Comparison of ENCODE assay signal across 18 cellular contexts in genomic region chr18:48024009-48024512, GRCh38.
DNase-seq lines count a peak whose midpoint lies in the region; ATAC-seq, FAIRE-seq and TF ChIP-seq lines count a peak whose summit lies in the region.
"Had no signal": no experiment of that assay in that cellular context is flagged by ENCODE, and none has a peak within 500 bp of the region (broad histone marks: within the 10 kb centered on the region; RNA-seq: fewer than 3 reads in every experiment).

No MANE protein-coding gene starts in this region.

- H2AFZ ChIP-seq in GM23338 (0 out of 2 replicates have a peak overlapping the region, but pooled peaks have one; percentile 25), keratinocyte (ENCODE audit: control insufficient read depth, low read length) (no peak overlapping the region)

- H3F3A ChIP-seq in GM23338 (replicated peaks; ENCODE audit: low read depth) = no peaks in the 10 kb centered on the region

- TF ChIP-seq EP300 in sigmoid colon (IDR thresholded peaks at IDR 0.05) = no peak

- H3K36me3 ChIP-seq in GM23338 (ENCODE audit: insufficient read depth) (no peaks in the 10 kb centered on the region), RWPE2 (ENCODE audit: low read depth) (no peaks in the 10 kb centered on the region), keratinocyte (ENCODE audit: control insufficient read depth in 2 of 2, extremely low read depth in 1 of 2, insufficient read depth in 2 of 2, low read length in 2 of 2) (no peaks in the 10 kb centered on the region), sigmoid colon (no peaks in the 10 kb centered on the region), Caco-2 (ENCODE audit: control insufficient read depth, insufficient read depth, low read length) (no peaks in the 10 kb centered on the region)
- H3K36me3 ChIP-seq: SJSA1 had no signal

- no peaks in the 10 kb centered on the region for H4K20me1 ChIP-seq in GM23338 (replicated peaks; ENCODE audit: insufficient read depth)
- H4K20me1 ChIP-seq in keratinocyte (ENCODE audit: control insufficient read depth, extremely low read depth, insufficient read depth, low read length) = no peaks in the 10 kb centered on the region

- no peak overlapping the region for H3K27ac Mint-ChIP-seq in GM23338
- no peak overlapping the region for H3K27ac Mint-ChIP-seq in Caco-2 (ENCODE audit: unreplicated experiment)
- H3K27ac Mint-ChIP-seq in HFFc6 = no peak overlapping the region
- H3K27ac Mint-ChIP-seq: activated CD8-positive, alpha-beta T cell treated with anti-CD3 and anti-CD28 coated beads, Interleukin-2, amount 10 ng/mL, durations not matched to agents 7 days and 5 days; activated naive CD8-positive, alpha-beta T cell treated with anti-CD3 and anti-CD28 coated beads for 36 hours; dendritic cell treated with granulocyte-macrophage colony-stimulating factor and Interleukin-4, amounts not matched to agents 40 ng/mL and 50 ng/mL, for 4 days; T-helper 2 cell treated with Interferon-gamma antibody and Interleukin-4, amounts not matched to agents 5 μg/mL and 100 μg/mL, for 36 hours had no signal

- H3K36me3 Mint-ChIP-seq in GM23338 (ENCODE audit: low read depth) (no peaks in the 10 kb centered on the region), Caco-2 (ENCODE audit: insufficient read depth, unreplicated experiment) (no peaks in the 10 kb centered on the region), HFFc6 (ENCODE audit: low read depth) (no peaks in the 10 kb centered on the region)
- H3K36me3 Mint-ChIP-seq: activated naive CD8-positive, alpha-beta T cell treated with anti-CD3 and anti-CD28 coated beads for 36 hours had no signal

- H3K9me3 Mint-ChIP-seq in GM23338 = no peaks in the 10 kb centered on the region
- no peaks in the 10 kb centered on the region for H3K9me3 Mint-ChIP-seq in Caco-2 (ENCODE audit: unreplicated experiment)
- no peaks in the 10 kb centered on the region for H3K9me3 Mint-ChIP-seq in HFFc6
- H3K9me3 Mint-ChIP-seq: activated naive CD8-positive, alpha-beta T cell treated with anti-CD3 and anti-CD28 coated beads for 36 hours; activated T-cell treated with anti-CD3 and anti-CD28 coated beads, Interleukin-2, amount 50 U/mL, for 4 hours; dendritic cell treated with granulocyte-macrophage colony-stimulating factor and Interleukin-4, amounts not matched to agents 40 ng/mL and 50 ng/mL, for 4 days; T-helper 2 cell treated with Interferon-gamma antibody and Interleukin-4, amounts not matched to agents 5 μg/mL and 100 μg/mL, for 36 hours had no signal

- H3K27me3 Mint-ChIP-seq in GM23338 (ENCODE audit: insufficient read depth, low read depth, poor library complexity) (peaks cover 17% of the 10 kb centered on the region), Caco-2 (ENCODE audit: insufficient read depth, unreplicated experiment) (peaks cover 3% of the 10 kb centered on the region), HFFc6 (ENCODE audit: insufficient read depth) (peaks cover 31% of the 10 kb centered on the region)

- H3K4me3 Mint-ChIP-seq in GM23338 = no peak overlapping the region
- no peak overlapping the region for H3K4me3 Mint-ChIP-seq in Caco-2 (ENCODE audit: unreplicated experiment)
- H3K4me3 Mint-ChIP-seq in HFFc6 = no peak overlapping the region
- H3K4me3 Mint-ChIP-seq: activated CD8-positive, alpha-beta T cell treated with anti-CD3 and anti-CD28 coated beads, Interleukin-2, amount 10 ng/mL, durations not matched to agents 7 days and 5 days; activated naive CD8-positive, alpha-beta T cell treated with anti-CD3 and anti-CD28 coated beads for 36 hours; activated T-cell treated with anti-CD3 and anti-CD28 coated beads, Interleukin-2, amount 50 U/mL, for 4 hours; dendritic cell treated with granulocyte-macrophage colony-stimulating factor and Interleukin-4, amounts not matched to agents 40 ng/mL and 50 ng/mL, for 4 days; T-helper 2 cell treated with Interferon-gamma antibody and Interleukin-4, amounts not matched to agents 5 μg/mL and 100 μg/mL, for 36 hours had no signal

- H3K27me3 ChIP-seq in GM23338 (ENCODE audit: insufficient read depth) = no peaks in the 10 kb centered on the region
- H3K27me3 ChIP-seq in RWPE2 (ENCODE audit: insufficient read depth, poor library complexity, severe bottlenecking) = no peaks in the 10 kb centered on the region
- H3K27me3 ChIP-seq in keratinocyte (ENCODE audit: control insufficient read depth, extremely low read depth, insufficient read depth, low read length) = peaks cover 7% of the 10 kb centered on the region
- peaks cover 0 to 20% (median 10%) of the 10 kb centered on the region in 3 donors for H3K27me3 ChIP-seq in sigmoid colon
- no peaks in the 10 kb centered on the region for H3K27me3 ChIP-seq in Caco-2 (replicated peaks; ENCODE audit: control insufficient read depth, insufficient read depth, low read length)
- H3K27me3 ChIP-seq: testis had no signal

- no TSS peak for BruUV-seq in Caco-2 (replicated peaks; lab: Mats Ljungman, UMichigan)

- ATAC-seq in GM23338 (no peak), RWPE2 (ENCODE audit: low read depth) (no peak)
- ATAC-seq: activated CD8-positive, alpha-beta T cell treated with anti-CD3 and anti-CD28 coated beads, Interleukin-2, amount 10 ng/mL, durations not matched to agents 7 days and 5 days; activated T-cell treated with anti-CD3 and anti-CD28 coated beads, Interleukin-2, amount 50 U/mL, for 4 hours had no signal

- TF ChIP-seq CTCF in GM23338 (conservative IDR thresholded peaks at IDR 0.05; ENCODE audit: low read depth in 2 of 2) = no peak
- peak; percentile 28 for TF ChIP-seq CTCF in RWPE2 (IDR thresholded peaks at IDR 0.05; ENCODE audit: poor library complexity, severe bottlenecking)
- TF ChIP-seq CTCF in keratinocyte (optimal IDR thresholded peaks at IDR 0.05 in 1 of 3, IDR thresholded peaks at IDR 0.05 in 1 of 3, conservative IDR thresholded peaks at IDR 0.05 in 1 of 3; ENCODE audit: extremely low read depth in 1 of 3, insufficient read depth in 2 of 3, low read length in 3 of 3) = no peak
- TF ChIP-seq CTCF in sigmoid colon (IDR thresholded peaks at IDR 0.05) = no peak
- TF ChIP-seq CTCF in Caco-2 (IDR thresholded peaks at IDR 0.05; ENCODE audit: insufficient read depth in 1 of 2, low read depth in 1 of 2, low read length in 1 of 2, severe bottlenecking in 1 of 2, unreplicated experiment in 1 of 2) = no peak
- TF ChIP-seq CTCF in HFFc6 (IDR thresholded peaks at IDR 0.05) = no peak

- DNase-seq in GM23338 (ENCODE audit: low spot score) (no peak), RWPE2 (ENCODE audit: low spot score) (peak; percentile 29), keratinocyte (ENCODE audit: low read depth, low spot score) (no peak), sigmoid colon (peak; percentile 50), Caco-2 (no peak), DMS 273 treated with DMSO at 0.1 percent for 48 hours (lab: John Stamatoyannopoulos, UW) (no peak), NCI-H82 treated with DMSO at 0.1 percent for 48 hours (lab: John Stamatoyannopoulos, UW; ENCODE audit: unreplicated experiment) (no peak), HFFc6 (no peak)
- DNase-seq: activated CD4-positive, CD25-positive, alpha-beta regulatory T cell; activated naive CD8-positive, alpha-beta T cell treated with anti-CD3 and anti-CD28 coated beads for 36 hours; activated T-cell treated with anti-CD3 and anti-CD28 coated beads, Interleukin-2, amount 50 U/mL, for 4 hours; foreskin melanocyte had no signal

- intact Hi-C loops in sigmoid colon (cut with DNase I) (no loop called here), Caco-2 (cut with micrococcal nuclease; ENCODE audit: unreplicated experiment) (no loop called here)

- H3K79me2 ChIP-seq in GM23338 (replicated peaks; ENCODE audit: insufficient read depth) = no peaks in the 10 kb centered on the region
- H3K79me2 ChIP-seq in keratinocyte (ENCODE audit: control insufficient read depth, insufficient read depth, low read length) = no peaks in the 10 kb centered on the region

- CTCF ChIA-PET in Caco-2 (lab: Charles Lee) = no interaction called here

- no peaks in the 10 kb centered on the region for H3K9me3 ChIP-seq in RWPE2 (ENCODE audit: severe bottlenecking)
- H3K9me3 ChIP-seq in keratinocyte (ENCODE audit: control insufficient read depth, low read depth, low read length) = no peaks in the 10 kb centered on the region
- H3K9me3 ChIP-seq in sigmoid colon = no peaks in the 10 kb centered on the region
- H3K9me3 ChIP-seq in Caco-2 = no peaks in the 10 kb centered on the region
- H3K9me3 ChIP-seq: SJSA1, testis had no signal

- no peak for TF ChIP-seq POLR2A in sigmoid colon (IDR thresholded peaks at IDR 0.05)

- H3K4me3 ChIP-seq in GM23338 (no peak overlapping the region), RWPE2 (ENCODE audit: severe bottlenecking) (no peak overlapping the region), keratinocyte (ENCODE audit: control insufficient read depth in 2 of 3, extremely low read depth in 1 of 3, insufficient read depth in 2 of 3, low read depth in 1 of 3, low read length in 3 of 3) (no peak overlapping the region), sigmoid colon (no peak overlapping the region), Caco-2 (ENCODE audit: low read depth, low read length) (no peak overlapping the region)
- H3K4me3 ChIP-seq: SJSA1, testis had no signal

- H3K4me1 ChIP-seq in GM23338 (ENCODE audit: insufficient read depth) (peaks cover 19% of the 10 kb centered on the region), RWPE2 (ENCODE audit: insufficient read depth, poor library complexity, severe bottlenecking) (peaks cover 15% of the 10 kb centered on the region), keratinocyte (ENCODE audit: control insufficient read depth, extremely low read depth, insufficient read depth, low read length) (peaks cover 21% of the 10 kb centered on the region), sigmoid colon (peaks cover 0 to 8% (median 0%) of the 10 kb centered on the region in 4 donors), Caco-2 (no peaks in the 10 kb centered on the region)

- POLR2A ChIA-PET in Caco-2 (lab: Charles Lee) = no interaction called here

- no peak for FAIRE-seq in keratinocyte (lab: Jason Lieb, UNC)
- FAIRE-seq: H54 had no signal

- H3K27ac ChIP-seq in GM23338 (ENCODE audit: low read depth) (no peak overlapping the region), RWPE2 (ENCODE audit: poor library complexity, severe bottlenecking) (peak overlapping the region; percentile 37), keratinocyte (ENCODE audit: control insufficient read depth, insufficient read depth, low read length) (no peak overlapping the region), sigmoid colon (no peak overlapping the region)
- H3K27ac ChIP-seq: SJSA1, testis had no signal

- H3K4me1 Mint-ChIP-seq in GM23338 (peaks cover 39% of the 10 kb centered on the region), Caco-2 (ENCODE audit: low read depth, unreplicated experiment) (no peaks in the 10 kb centered on the region), HFFc6 (ENCODE audit: low read depth) (no peaks in the 10 kb centered on the region; the same call in 1 of the 2 replicates)

- 62 to 78% methylated on average over 4 of the region's 4 CpGs for WGBS in sigmoid colon, 2 donors

- peak overlapping the region; percentile 46 for H3K9ac ChIP-seq in keratinocyte (ENCODE audit: control insufficient read depth, extremely low read depth, insufficient read depth, low read length)

- dilution Hi-C loops in keratinocyte (cut with MboI; ENCODE audit: extremely low pct_ligation_motif_present, low sequenced_read_pairs) = no loop called here

- no peaks in the 10 kb centered on the region for H3K9me2 ChIP-seq in GM23338 (ENCODE audit: insufficient read depth)

- no peaks in the 10 kb centered on the region for H3K9me1 ChIP-seq in keratinocyte (ENCODE audit: control insufficient read depth, extremely low read depth, insufficient read depth, low read length)

- H3K4me2 ChIP-seq in GM23338 (no peak overlapping the region), keratinocyte (ENCODE audit: control insufficient read depth, extremely low read depth, insufficient read depth, low read depth, low read length) (peak overlapping the region; percentile 43)

Comparison
In these comparisons a context has a peak if more than half of its experiments do, and no peak if none do; other contexts are left out.
1. DNase-seq: peak in RWPE2 (single experiment) and sigmoid colon (single experiment); none in GM23338 (single experiment), keratinocyte (single experiment), Caco-2 (0 of 2), DMS 273 treated with DMSO at 0.1 percent for 48 hours (single experiment), NCI-H82 treated with DMSO at 0.1 percent for 48 hours (single experiment) and HFFc6 (single experiment).